Comparison of ENCODE assay signal across 9 cellular contexts in genomic region chr22:45309422-45310227, GRCh38. TPM values are rescaled to one million over a fixed set of nuclear protein-coding genes. Genes with fewer than 3 reads are reported as not detected.
A peak's percentile ranks its signal among the peaks of the same experiment; 100 is the strongest.
DNase-seq lines count a peak whose midpoint lies in the region; ATAC-seq, FAIRE-seq and TF ChIP-seq lines count a peak whose summit lies in the region.
"Had no signal": no experiment of that assay in that cellular context is flagged by ENCODE, and none has a peak within 500 bp of the region (broad histone marks: within the 10 kb centered on the region; RNA-seq: fewer than 3 reads in every experiment).

Gene FAM118A, plus strand, starts transcription at chr22:45309934. Its CDS starts 12,446 bp downstream, at chr22:45322380.

- peak; percentile 0 for TF ChIP-seq CTCF in kidney (IDR thresholded peaks at IDR 0.05; ENCODE audit: borderline replicate concordance, extremely low read depth, insufficient read depth)

- H3K27ac ChIP-seq in kidney (ENCODE audit: low read depth in 2 of 2, low read length in 2 of 2), result peak within 1 kb of the TSS; percentile 57 to 72

- peak within 1 kb of the TSS; percentile 77 to 80 for H3K4me3 ChIP-seq in kidney (ENCODE audit: low read length in 2 of 2)

- H3K4me1 ChIP-seq in kidney (ENCODE audit: control insufficient read depth in 1 of 2, insufficient read depth in 1 of 2, low read depth in 1 of 2, low read length in 2 of 2), result peaks cover 7 to 10% of the 10 kb centered on the region in 2 donors

- peak; percentile 83 for ATAC-seq in GM19035 (IDR thresholded peaks at IDR 0.05; ENCODE audit: unreplicated experiment)
- ATAC-seq in HG03342 (IDR thresholded peaks at IDR 0.05; ENCODE audit: unreplicated experiment), result peak; percentile 76

- H3K9me3 ChIP-seq in kidney (ENCODE audit: control insufficient read depth in 1 of 2, low read length in 2 of 2), result no peaks in the 10 kb centered on the region

- intact Hi-C loops in kidney (cut with DNase I), result no loop called here

- peak within 1 kb of the TSS; percentile 5 to 82 for H3K9ac ChIP-seq in kidney (ENCODE audit: low read length in 2 of 2)

- peak; percentile 99 for DNase-seq in AG20443 (ENCODE audit: low spot score)
- DNase-seq in NCI-H446 (lab: John Stamatoyannopoulos, UW), result peak; percentile 70 to 95
- DNase-seq in activated CD4-positive, alpha-beta T cell treated with anti-CD3 and anti-CD28 coated beads for 1 hour, result peak; percentile 95
- DNase-seq in cerebellar nuclear complex (lab: John Stamatoyannopoulos, UW), result peak; percentile 66 to 90
- DNase-seq in kidney, result peak; percentile 97
- DNase-seq in stimulated activated CD4-positive, alpha-beta T cell treated with anti-CD3 and anti-CD28 coated beads, Interleukin-15, amount 100 ng/mL, for 1 hour (ENCODE audit: low read depth in 1 of 2, low spot score in 1 of 2), result peak; percentile 98 to 99

- H3K36me3 ChIP-seq in kidney (ENCODE audit: control insufficient read depth in 1 of 2, insufficient read depth in 2 of 2, low read length in 2 of 2), result no peaks in the 10 kb centered on the region

- no peak for FAIRE-seq in kidney (lab: Jason Lieb, UNC)
- FAIRE-seq: colon had no signal

RNA-seq across cellular contexts. Expression of gene FAM118A, which starts in this region (rescaled TPM):
- total RNA-seq in kidney, result 13.0 TPM
- 5.7 TPM for polyA plus RNA-seq in kidney (ENCODE audit: insufficient read depth, low read depth, low replicate concordance)

Comparison
In these comparisons a context has a peak if more than half of its experiments do, and no peak if none do; other contexts are left out.
1. Peak in every context shown above with its lines: DNase-seq, ATAC-seq, H3K4me3 ChIP-seq and H3K27ac ChIP-seq.